2 cellular contexts compared by ENCODE assay signal in the genomic region with DNA sequence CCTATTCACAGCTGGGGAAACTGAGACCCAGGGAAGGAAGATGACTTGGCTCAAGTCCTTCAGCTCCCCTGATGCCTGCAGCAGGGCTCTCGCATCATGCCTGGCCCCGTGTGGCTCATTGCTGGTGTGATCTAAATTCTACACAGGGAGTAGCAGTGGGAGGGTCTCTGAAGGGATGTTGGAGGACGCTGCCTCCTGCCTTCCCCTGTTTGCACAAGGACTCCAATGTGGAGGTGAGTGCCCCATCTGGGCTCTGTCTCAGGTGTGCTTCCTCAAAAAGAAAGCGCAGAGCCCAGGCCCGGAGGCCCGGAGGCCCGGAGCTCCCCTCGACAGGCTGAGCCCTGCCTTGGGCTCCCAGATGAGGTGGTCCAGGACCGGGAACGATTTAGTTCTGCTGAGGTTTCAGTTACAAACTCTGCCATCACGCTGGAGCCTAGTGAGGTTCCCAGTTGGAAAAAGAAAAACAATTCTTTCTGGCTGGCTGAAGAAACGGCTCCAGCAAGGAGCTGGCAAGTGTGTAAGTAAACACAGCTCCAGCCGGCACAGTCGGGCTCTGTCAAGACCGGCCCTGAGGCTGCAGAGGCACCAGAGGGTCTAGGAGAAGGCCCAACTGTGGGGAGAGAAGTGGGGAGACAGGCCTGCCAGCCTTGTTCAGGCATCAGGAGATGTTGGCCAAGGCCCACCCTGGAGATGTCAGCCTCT.
TF ChIP-seq lines count a peak whose summit lies in the region.

No MANE protein-coding gene starts in this region.

TF ChIP-seq in HEK293, 187 proteins besides CTCF, POLR2A, EP300 and RAD21:
- TF ChIP-seq, protein P1, sequence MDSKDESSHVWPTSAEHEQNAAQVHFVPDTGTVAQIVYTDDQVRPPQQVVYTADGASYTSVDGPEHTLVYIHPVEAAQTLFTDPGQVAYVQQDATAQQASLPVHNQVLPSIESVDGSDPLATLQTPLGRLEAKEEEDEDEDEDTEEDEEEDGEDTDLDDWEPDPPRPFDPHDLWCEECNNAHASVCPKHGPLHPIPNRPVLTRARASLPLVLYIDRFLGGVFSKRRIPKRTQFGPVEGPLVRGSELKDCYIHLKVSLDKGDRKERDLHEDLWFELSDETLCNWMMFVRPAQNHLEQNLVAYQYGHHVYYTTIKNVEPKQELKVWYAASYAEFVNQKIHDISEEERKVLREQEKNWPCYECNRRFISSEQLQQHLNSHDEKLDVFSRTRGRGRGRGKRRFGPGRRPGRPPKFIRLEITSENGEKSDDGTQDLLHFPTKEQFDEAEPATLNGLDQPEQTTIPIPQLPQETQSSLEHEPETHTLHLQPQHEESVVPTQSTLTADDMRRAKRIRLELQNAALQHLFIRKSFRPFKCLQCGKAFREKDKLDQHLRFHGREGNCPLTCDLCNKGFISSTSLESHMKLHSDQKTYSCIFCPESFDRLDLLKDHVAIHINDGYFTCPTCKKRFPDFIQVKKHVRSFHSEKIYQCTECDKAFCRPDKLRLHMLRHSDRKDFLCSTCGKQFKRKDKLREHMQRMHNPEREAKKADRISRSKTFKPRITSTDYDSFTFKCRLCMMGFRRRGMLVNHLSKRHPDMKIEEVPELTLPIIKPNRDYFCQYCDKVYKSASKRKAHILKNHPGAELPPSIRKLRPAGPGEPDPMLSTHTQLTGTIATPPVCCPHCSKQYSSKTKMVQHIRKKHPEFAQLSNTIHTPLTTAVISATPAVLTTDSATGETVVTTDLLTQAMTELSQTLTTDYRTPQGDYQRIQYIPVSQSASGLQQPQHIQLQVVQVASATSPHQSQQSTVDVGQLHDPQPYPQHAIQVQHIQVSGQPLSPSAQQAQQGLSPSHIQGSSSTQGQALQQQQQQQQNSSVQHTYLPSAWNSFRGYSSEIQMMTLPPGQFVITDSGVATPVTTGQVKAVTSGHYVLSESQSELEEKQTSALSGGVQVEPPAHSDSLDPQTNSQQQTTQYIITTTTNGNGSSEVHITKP (tag by site-specific recombination; IDR thresholded peaks at IDR 0.05), result no peak
- TF ChIP-seq ZIC2 (tag by site-specific recombination; IDR thresholded peaks at IDR 0.05), result peak; percentile 13; the same call in 1 of the 2 replicates
TF ChIP-seq in HEK293: peak in this region for 1.

TF ChIP-seq in GM12878, 131 proteins besides CTCF, POLR2A, EP300 and RAD21:
- TF ChIP-seq TCF3 (IDR thresholded peaks at IDR 0.05; ENCODE audit: borderline replicate concordance, insufficient read depth, low read depth, low read length) (no peak), MEF2A (IDR thresholded peaks at IDR 0.05; ENCODE audit: insufficient read depth, low read depth, low read length) (no peak), SMAD1 (IDR thresholded peaks at IDR 0.05; ENCODE audit: low read depth, partially characterized antibody) (no peak), BRCA1 (IDR thresholded peaks at IDR 0.05; ENCODE audit: low read depth, low read length) (no peak), CHD1 (IDR thresholded peaks at IDR 0.05; ENCODE audit: low read depth, low read length) (no peak), NFIC (IDR thresholded peaks at IDR 0.05; ENCODE audit: low read depth, low read length) (no peak), POU2F2 (IDR thresholded peaks at IDR 0.05; ENCODE audit: borderline replicate concordance, low read depth, low read length) (no peak), CREM (IDR thresholded peaks at IDR 0.05; ENCODE audit: low read depth) (no peak), BCL11A (IDR thresholded peaks at IDR 0.05; ENCODE audit: low read depth, low read length) (no peak)
TF ChIP-seq in GM12878: peak in this region for 0.
